In the genomic region with DNA sequence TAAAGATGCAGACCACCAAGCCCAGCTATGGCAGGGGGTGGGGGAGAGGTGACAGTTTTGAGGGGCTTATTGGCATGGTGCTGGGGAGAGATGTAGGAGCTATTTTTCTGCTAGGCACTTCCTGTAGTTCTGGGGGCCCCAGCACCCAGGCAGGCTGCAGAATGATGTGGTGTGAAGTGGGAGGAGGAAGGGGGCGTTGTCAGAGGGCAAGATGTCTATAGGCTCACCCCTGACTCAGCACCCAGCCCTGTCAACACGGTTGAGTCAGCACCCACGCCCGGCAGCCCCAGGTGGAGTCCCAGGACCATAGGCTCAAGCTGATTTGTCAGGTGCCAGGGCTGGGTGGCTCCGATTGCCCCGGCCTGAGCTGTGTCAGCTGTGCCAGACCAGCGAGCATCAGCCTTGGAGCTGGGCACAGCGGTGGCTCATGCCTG, we compare ENCODE assay signal across 8 cellular contexts. TPM values are rescaled to one million over a fixed set of nuclear protein-coding genes. Genes with fewer than 3 reads are reported as not detected.
DNase-seq lines count a peak whose midpoint lies in the region; ATAC-seq and TF ChIP-seq lines count a peak whose summit lies in the region.

No MANE protein-coding gene starts in this region.

- peak overlapping the region in 7 of 8 donors; percentile 93 to 99 (median 96) for H3K27ac ChIP-seq in spleen

- ATAC-seq in GM18867 (IDR thresholded peaks at IDR 0.05; ENCODE audit: unreplicated experiment) (peak; percentile 57), HG02884 (IDR thresholded peaks at IDR 0.05; ENCODE audit: unreplicated experiment) (no peak)

- no peaks in the 10 kb centered on the region for H3K27me3 ChIP-seq in spleen (replicated peaks in 1 of 7)

- peak; percentile 37 for DNase-seq in NAMALWA (ENCODE audit: low spot score)
- peak; percentile 91 for DNase-seq in activated T-cell treated with anti-CD3 and anti-CD28 coated beads for 4 hours
- DNase-seq in fibroblast of mammary gland (ENCODE audit: low read depth) = peak; percentile 87
- DNase-seq in spleen = peak; percentile 97
- no peak for DNase-seq in NCI-H526 treated with DMSO at 0.1 percent for 48 hours (lab: John Stamatoyannopoulos, UW)
- no peak for DNase-seq in NCI-H2227 (lab: John Stamatoyannopoulos, UW; ENCODE audit: unreplicated experiment)

- intact Hi-C loops in spleen (cut with DNase I; ENCODE audit: low total_unique reads) = no loop called here

- WGBS in spleen, 5 donors = 17 to 42% (median 38%) methylated on average over 3 to 8 of the region's 8 CpGs

- peak in 1 of 3 donors; percentile 4 for TF ChIP-seq POLR2A in spleen (IDR thresholded peaks at IDR 0.05)

- TF ChIP-seq CTCF in fibroblast of mammary gland (conservative IDR thresholded peaks at IDR 0.05; ENCODE audit: control insufficient read depth, insufficient read depth, low read depth, low read length) = no peak
- peak in 1 of 11 experiments; percentile 5 for TF ChIP-seq CTCF in spleen (IDR thresholded peaks at IDR 0.05 in 8 of 11, conservative IDR thresholded peaks at IDR 0.05 in 3 of 11)

- H3K36me3 ChIP-seq in spleen = peaks cover 0 to 40% (median 14%) of the 10 kb centered on the region in 6 donors

- no peaks in the 10 kb centered on the region for H3K9me3 ChIP-seq in spleen

- H3K4me1 ChIP-seq in spleen = peaks cover 27 to 86% (median 47%) of the 10 kb centered on the region in 6 donors

- H3K4me3 ChIP-seq in fibroblast of mammary gland (ENCODE audit: control insufficient read depth, low read depth, low read length) = no peak overlapping the region
- peak overlapping the region in 1 of 8 donors; percentile 97 for H3K4me3 ChIP-seq in spleen

RNA-seq across cellular contexts. Expression of a gene that starts 5.8 kb away (rescaled TPM):
- 100 to 1,000 TPM in 6 of 7 donors, 10 to 100 TPM in 1; 86.0 to 179 (median 106) TPM for total RNA-seq in spleen
- 10 to 100 TPM in 2 of 3 donors, 1 to 10 TPM in 1; 9.7 to 27.1 (median 19.5) TPM for polyA plus RNA-seq in spleen

Comparison
In these comparisons a context has a peak if more than half of its experiments do, and no peak if none do; other contexts are left out.
1. DNase-seq: peak in NAMALWA (single experiment), activated T-cell treated with anti-CD3 and anti-CD28 coated beads for 4 hours (single experiment), fibroblast of mammary gland (single experiment) and spleen (single experiment); none in NCI-H526 treated with DMSO at 0.1 percent for 48 hours (single experiment) and NCI-H2227 (single experiment).